19 cellular contexts compared by ENCODE assay signal in genomic region chr16:56994311-56994710, GRCh38. TPM values are rescaled to one million over a fixed set of nuclear protein-coding genes. Genes with fewer than 3 reads are reported as not detected.
DNase-seq lines count a peak whose midpoint lies in the region; ATAC-seq and TF ChIP-seq lines count a peak whose summit lies in the region.
"Had no signal": no experiment of that assay in that cellular context is flagged by ENCODE, and none has a peak within 500 bp of the region (broad histone marks: within the 10 kb centered on the region; RNA-seq: fewer than 3 reads in every experiment).

No MANE protein-coding gene starts in this region.

- H3K27ac ChIP-seq in neural progenitor cell, result no peak overlapping the region
- H3K27ac ChIP-seq: hepatocyte, HL-60 had no signal

- no peak for TF ChIP-seq CTCF in neural progenitor cell (IDR thresholded peaks at IDR 0.05)

- POLR2A ChIA-PET in activated naive CD8-positive, alpha-beta T cell treated with anti-CD3 and anti-CD28 coated beads, Interleukin-2, amount 10 ng/mL, durations not matched to agents 7 days and 5 days (lab: Charles Lee), result interaction anchor here (1.9 to 2.8 kb wide), 3 partner anchors 11 to 48 kb away, joined by 8 to 15 read pairs (median 12); no protein-coding TSS in a partner anchor

- H4K20me1 ChIP-seq in neural progenitor cell (ENCODE audit: low read depth), result no peaks in the 10 kb centered on the region

- peaks cover 77% of the 10 kb centered on the region for H3K4me1 Mint-ChIP-seq in activated T-cell treated with anti-CD3 and anti-CD28 coated beads, Interleukin-2, amount 50 U/mL, for 24 hours (ENCODE audit: low read depth)
- H3K4me1 Mint-ChIP-seq in IgD-negative memory B cell (peaks cover 56 to 61% (median 57%) of the 10 kb centered on the region in 3 donors), neural progenitor cell (peaks cover 15% of the 10 kb centered on the region)
- H3K4me1 Mint-ChIP-seq in activated naive CD8-positive, alpha-beta T cell treated with anti-CD3 and anti-CD28 coated beads, Interleukin-2, amount 10 ng/mL, durations not matched to agents 7 days and 5 days, result peaks cover 59% of the 10 kb centered on the region

- no peaks in the 10 kb centered on the region for H3K27me3 Mint-ChIP-seq in activated T-cell treated with anti-CD3 and anti-CD28 coated beads, Interleukin-2, amount 50 U/mL, for 24 hours
- H3K27me3 Mint-ChIP-seq in IgD-negative memory B cell (no peaks in the 10 kb centered on the region), neural progenitor cell (ENCODE audit: insufficient read depth, low read depth) (peaks cover 27% of the 10 kb centered on the region)
- H3K27me3 Mint-ChIP-seq in activated naive CD8-positive, alpha-beta T cell treated with anti-CD3 and anti-CD28 coated beads, Interleukin-2, amount 10 ng/mL, durations not matched to agents 7 days and 5 days, result no peaks in the 10 kb centered on the region

- H3F3A ChIP-seq in neural progenitor cell (ENCODE audit: low read depth), result no peaks in the 10 kb centered on the region

- no peak overlapping the region for H3K4me2 ChIP-seq in neural progenitor cell
- H3K4me2 ChIP-seq: hepatocyte had no signal

- peaks cover 91% of the 10 kb centered on the region for H3K36me3 Mint-ChIP-seq in activated T-cell treated with anti-CD3 and anti-CD28 coated beads, Interleukin-2, amount 50 U/mL, for 24 hours (ENCODE audit: low read depth)
- H3K36me3 Mint-ChIP-seq in IgD-negative memory B cell, result peaks cover 7% of the 10 kb centered on the region
- peaks cover 50% of the 10 kb centered on the region for H3K36me3 Mint-ChIP-seq in activated naive CD8-positive, alpha-beta T cell treated with anti-CD3 and anti-CD28 coated beads, Interleukin-2, amount 10 ng/mL, durations not matched to agents 7 days and 5 days
- no peaks in the 10 kb centered on the region for H3K36me3 Mint-ChIP-seq in neural progenitor cell

- no peaks in the 10 kb centered on the region for H3K79me2 ChIP-seq in neural progenitor cell (ENCODE audit: low read depth)
- H3K79me2 ChIP-seq: hepatocyte had no signal

- no peak for ATAC-seq in activated naive CD8-positive, alpha-beta T cell treated with anti-CD3 and anti-CD28 coated beads, Interleukin-2, amount 10 ng/mL, durations not matched to agents 7 days and 5 days (ENCODE audit: low read depth)
- ATAC-seq in sciatic nerve, result no peak
- ATAC-seq: mucosa of descending colon had no signal

- H3K9ac ChIP-seq in neural progenitor cell, result no peak overlapping the region

- peak; percentile 49 for DNase-seq in activated T-cell treated with anti-CD3 and anti-CD28 coated beads, Interleukin-2, amount 50 U/mL, for 24 hours
- DNase-seq in activated T-cell treated with anti-CD3 and anti-CD28 coated beads for 4 hours (no peak), sciatic nerve (ENCODE audit: low spot score) (peak; percentile 32), neural progenitor cell (ENCODE audit: low spot score) (no peak), inferior parietal cortex (ENCODE audit: extremely low spot score) (no peak), NCI-H1417 treated with DMSO at 0.1 percent for 48 hours (lab: John Stamatoyannopoulos, UW) (no peak)
- DNase-seq in activated naive CD8-positive, alpha-beta T cell treated with anti-CD3 and anti-CD28 coated beads, Interleukin-2, amount 10 ng/mL, durations not matched to agents 7 days and 5 days, result peak; percentile 39
- DNase-seq: ACHN; activated CD4-positive, alpha-beta T cell treated with anti-CD3 and anti-CD28 coated beads for 1 hour; activated gamma-delta T cell treated with Interleukin-2 at 50 U/mL for 16 hours; KBM-7; mucosa of descending colon; NCI-H345; SHP77; substantia nigra; T-helper 9 cell had no signal

- H3K9me3 Mint-ChIP-seq in activated T-cell treated with anti-CD3 and anti-CD28 coated beads, Interleukin-2, amount 50 U/mL, for 24 hours, result no peaks in the 10 kb centered on the region
- no peaks in the 10 kb centered on the region for H3K9me3 Mint-ChIP-seq in IgD-negative memory B cell
- no peaks in the 10 kb centered on the region for H3K9me3 Mint-ChIP-seq in activated naive CD8-positive, alpha-beta T cell treated with anti-CD3 and anti-CD28 coated beads, Interleukin-2, amount 10 ng/mL, durations not matched to agents 7 days and 5 days
- no peaks in the 10 kb centered on the region for H3K9me3 Mint-ChIP-seq in neural progenitor cell

- H3K9me3 ChIP-seq in neural progenitor cell (ENCODE audit: low read depth), result no peaks in the 10 kb centered on the region
- H3K9me3 ChIP-seq: mucosa of descending colon had no signal

- H3K4me1 ChIP-seq in neural progenitor cell, result peaks cover 15% of the 10 kb centered on the region

- intact Hi-C loops in sciatic nerve (cut with DNase I), result no loop called here

- H3K4me3 ChIP-seq in neural progenitor cell, result no peak overlapping the region
- H3K4me3 ChIP-seq: hepatocyte, mucosa of descending colon had no signal

- peak overlapping the region; percentile 64 for H3K4me3 Mint-ChIP-seq in activated T-cell treated with anti-CD3 and anti-CD28 coated beads, Interleukin-2, amount 50 U/mL, for 24 hours
- H3K4me3 Mint-ChIP-seq in IgD-negative memory B cell (peak overlapping the region; percentile 46 to 89 (median 80)), neural progenitor cell (no peak overlapping the region)
- peak overlapping the region; percentile 72 for H3K4me3 Mint-ChIP-seq in activated naive CD8-positive, alpha-beta T cell treated with anti-CD3 and anti-CD28 coated beads, Interleukin-2, amount 10 ng/mL, durations not matched to agents 7 days and 5 days

- peaks cover 28% of the 10 kb centered on the region for H3K27me3 ChIP-seq in neural progenitor cell

- H3K27ac Mint-ChIP-seq in activated T-cell treated with anti-CD3 and anti-CD28 coated beads, Interleukin-2, amount 50 U/mL, for 24 hours, result peak overlapping the region; percentile 90
- H3K27ac Mint-ChIP-seq in IgD-negative memory B cell, result peak overlapping the region; percentile 43 to 95 (median 89)
- peak overlapping the region; percentile 82 for H3K27ac Mint-ChIP-seq in activated naive CD8-positive, alpha-beta T cell treated with anti-CD3 and anti-CD28 coated beads, Interleukin-2, amount 10 ng/mL, durations not matched to agents 7 days and 5 days
- H3K27ac Mint-ChIP-seq in neural progenitor cell, result no peak overlapping the region

- no peak overlapping the region for H2AFZ ChIP-seq in neural progenitor cell (replicated peaks)
- H2AFZ ChIP-seq: hepatocyte had no signal

- H3K36me3 ChIP-seq in neural progenitor cell, result no peaks in the 10 kb centered on the region

RNA-seq across cellular contexts. Expression of gene NLRC5, which starts 5.0 kb away (rescaled TPM):
- polyA plus RNA-seq in IgD-negative memory B cell, result 134 TPM
- 100 to 1,000 TPM; 401 to 414 TPM for total RNA-seq in activated naive CD8-positive, alpha-beta T cell treated with anti-CD3 and anti-CD28 coated beads, Interleukin-2, amount 10 ng/mL, durations not matched to agents 7 days and 5 days
- total RNA-seq in sciatic nerve (60.1 TPM), neural progenitor cell (ENCODE audit: low replicate concordance) (not detected in 2 replicates)

RNA-seq across cellular contexts. Expression of gene CETP, which starts 32.6 kb away (rescaled TPM):
- 0.79 TPM for polyA plus RNA-seq in IgD-negative memory B cell
- not detected for total RNA-seq in activated naive CD8-positive, alpha-beta T cell treated with anti-CD3 and anti-CD28 coated beads, Interleukin-2, amount 10 ng/mL, durations not matched to agents 7 days and 5 days
- total RNA-seq in sciatic nerve, result 8.2 TPM
- 0.28 TPM in 1 of 2 replicates, not detected in the other for total RNA-seq in neural progenitor cell (ENCODE audit: low replicate concordance)
- total RNA-seq: hepatocyte had no signal
- polyA plus RNA-seq: hepatocyte had no signal

Comparison
In these comparisons a context has a peak if more than half of its experiments do, and no peak if none do; other contexts are left out.
1. DNase-seq: peak in activated T-cell treated with anti-CD3 and anti-CD28 coated beads, Interleukin-2, amount 50 U/mL, for 24 hours (single experiment), activated naive CD8-positive, alpha-beta T cell treated with anti-CD3 and anti-CD28 coated beads, Interleukin-2, amount 10 ng/mL, durations not matched to agents 7 days and 5 days (single experiment) and sciatic nerve (single experiment); none in activated T-cell treated with anti-CD3 and anti-CD28 coated beads for 4 hours (single experiment), neural progenitor cell (single experiment), inferior parietal cortex (single experiment) and NCI-H1417 treated with DMSO at 0.1 percent for 48 hours (single experiment).
2. RNA of gene NLRC5, which starts 5.0 kb away (total RNA-seq): 401 to 414 TPM in activated naive CD8-positive, alpha-beta T cell treated with anti-CD3 and anti-CD28 coated beads, Interleukin-2, amount 10 ng/mL, durations not matched to agents 7 days and 5 days and 60.1 TPM in sciatic nerve (single experiment); not detected in neural progenitor cell; every median in the first group is over 10 times any median in the second.